In genomic region chr6:105733556-105734162, GRCh38 we compare ENCODE assay signal across 8 cellular contexts.
A peak's percentile ranks its signal among the peaks of the same experiment; 100 is the strongest.
DNase-seq lines count a peak whose midpoint lies in the region; ATAC-seq, FAIRE-seq and TF ChIP-seq lines count a peak whose summit lies in the region.

No MANE protein-coding gene starts in this region.

- no peaks in the 10 kb centered on the region for H3K36me3 Mint-ChIP-seq in activated CD8-positive, alpha-beta T cell treated with anti-CD3 and anti-CD28 coated beads for 36 hours (ENCODE audit: low read depth)
- peaks cover 5% of the 10 kb centered on the region for H3K36me3 Mint-ChIP-seq in activated CD8-positive, alpha-beta T cell treated with anti-CD3 and anti-CD28 coated beads, Interleukin-2, amount 10 ng/mL, durations not matched to agents 7 days and 5 days (ENCODE audit: low read depth)

- H3K4me3 ChIP-seq in endothelial cell of umbilical vein (replicated peaks in 1 of 3; ENCODE audit: insufficient read depth in 1 of 3, low read depth in 1 of 3, low read length in 3 of 3) = no peak overlapping the region
- H3K4me3 ChIP-seq in gastrocnemius medialis = no peak overlapping the region

- in situ Hi-C loops in gastrocnemius medialis (cut with MboI; ENCODE audit: low sequenced_read_pairs in 4 of 4) = loop anchor here in 3 of 4 donors (10.0 to 25.0 kb wide), 3 partner anchors 254 to 571 kb away; no protein-coding TSS in a partner anchor

- no peak for ATAC-seq in activated CD8-positive, alpha-beta T cell treated with anti-CD3 and anti-CD28 coated beads for 36 hours
- ATAC-seq in activated CD8-positive, alpha-beta T cell treated with anti-CD3 and anti-CD28 coated beads, Interleukin-2, amount 10 ng/mL, durations not matched to agents 7 days and 5 days = no peak
- no peak for ATAC-seq in gastrocnemius medialis

- CTCF ChIA-PET in activated CD8-positive, alpha-beta T cell treated with anti-CD3 and anti-CD28 coated beads for 36 hours (lab: Charles Lee) = interaction anchor here (0.7 to 1.9 kb wide), 8 partner anchors 9 to 490 kb away, joined by 3 to 8 read pairs (median 3); no protein-coding TSS in a partner anchor
- CTCF ChIA-PET in activated CD8-positive, alpha-beta T cell treated with anti-CD3 and anti-CD28 coated beads, Interleukin-2, amount 10 ng/mL, durations not matched to agents 7 days and 5 days (lab: Charles Lee) = interaction anchor here (1.1 to 1.9 kb wide), 4 partner anchors 11 to 490 kb away, joined by 3 to 11 read pairs (median 4); no protein-coding TSS in a partner anchor
- CTCF ChIA-PET in endothelial cell of umbilical vein (lab: Charles Lee) = interaction anchor here (1.0 to 2.5 kb wide), 3 partner anchors 11 to 567 kb away, joined by 4 to 26 read pairs (median 6); no protein-coding TSS in a partner anchor

- H3K9me1 ChIP-seq in endothelial cell of umbilical vein (replicated peaks; ENCODE audit: control insufficient read depth, extremely low read depth, insufficient read depth, low read length) = no peaks in the 10 kb centered on the region

- no peaks in the 10 kb centered on the region for H3K9me3 Mint-ChIP-seq in activated CD8-positive, alpha-beta T cell treated with anti-CD3 and anti-CD28 coated beads for 36 hours
- H3K9me3 Mint-ChIP-seq in activated CD8-positive, alpha-beta T cell treated with anti-CD3 and anti-CD28 coated beads, Interleukin-2, amount 10 ng/mL, durations not matched to agents 7 days and 5 days (ENCODE audit: insufficient read depth) = no peaks in the 10 kb centered on the region

- H3K36me3 ChIP-seq in endothelial cell of umbilical vein (ENCODE audit: control insufficient read depth in 2 of 2, extremely low read depth in 1 of 2, insufficient read depth in 2 of 2, low read length in 2 of 2) (no peaks in the 10 kb centered on the region), gastrocnemius medialis (no peaks in the 10 kb centered on the region)

- peaks cover 2% of the 10 kb centered on the region for H3K27me3 Mint-ChIP-seq in activated CD8-positive, alpha-beta T cell treated with anti-CD3 and anti-CD28 coated beads for 36 hours
- peaks cover 2% of the 10 kb centered on the region for H3K27me3 Mint-ChIP-seq in activated CD8-positive, alpha-beta T cell treated with anti-CD3 and anti-CD28 coated beads, Interleukin-2, amount 10 ng/mL, durations not matched to agents 7 days and 5 days (ENCODE audit: low read depth)

- no peak overlapping the region for H3K27ac ChIP-seq in endothelial cell of umbilical vein (ENCODE audit: insufficient read depth, low read depth, low read length)
- H3K27ac ChIP-seq in gastrocnemius medialis = no peak overlapping the region

- no peak overlapping the region for H2AFZ ChIP-seq in endothelial cell of umbilical vein (ENCODE audit: low read depth, low read length)

- DNase-seq in activated CD8-positive, alpha-beta T cell treated with anti-CD3 and anti-CD28 coated beads for 36 hours = no peak
- DNase-seq in activated CD8-positive, alpha-beta T cell treated with anti-CD3 and anti-CD28 coated beads, Interleukin-2, amount 10 ng/mL, durations not matched to agents 7 days and 5 days = no peak
- DNase-seq in NCI-H82 treated with DMSO at 0.1 percent for 48 hours (lab: John Stamatoyannopoulos, UW; ENCODE audit: unreplicated experiment) (peak; percentile 44), endothelial cell of umbilical vein (ENCODE audit: low read depth, low spot score) (peak; percentile 13), gastrocnemius medialis (no peak), GF-D8 (lab: John Stamatoyannopoulos, UW) (no peak)
- DNase-seq in activated CD4-positive, alpha-beta T cell treated with anti-CD3 and anti-CD28 coated beads for 48 hours = no peak
- DNase-seq in activated T-cell treated with anti-CD3 and anti-CD28 coated beads, Interleukin-2, amount 50 U/mL, for 48 hours = no peak

- no peaks in the 10 kb centered on the region for H3K4me1 ChIP-seq in endothelial cell of umbilical vein (ENCODE audit: control insufficient read depth, extremely low read depth, insufficient read depth, low read length)
- no peaks in the 10 kb centered on the region for H3K4me1 ChIP-seq in gastrocnemius medialis

- TF ChIP-seq POLR2A in endothelial cell of umbilical vein (IDR thresholded peaks at IDR 0.05; ENCODE audit: low read depth, low read length) = no peak
- no peak for TF ChIP-seq POLR2A in gastrocnemius medialis (IDR thresholded peaks at IDR 0.05)

- no peak overlapping the region for H3K9ac ChIP-seq in endothelial cell of umbilical vein (replicated peaks; ENCODE audit: extremely low read depth, insufficient read depth, low read length)

- peak; percentile 81 for TF ChIP-seq CTCF in activated CD8-positive, alpha-beta T cell treated with anti-CD3 and anti-CD28 coated beads for 36 hours (IDR thresholded peaks at IDR 0.05)
- TF ChIP-seq CTCF in endothelial cell of umbilical vein (IDR thresholded peaks at IDR 0.05; ENCODE audit: extremely low read depth in 1 of 2, insufficient read depth in 1 of 2, low read depth in 1 of 2, low read length in 2 of 2) (peak; percentile 36 to 44), gastrocnemius medialis (IDR thresholded peaks at IDR 0.05 in 4 of 5, conservative IDR thresholded peaks at IDR 0.05 in 1 of 5) (peak; percentile 44 to 64 (median 56))

- BruUV-seq in endothelial cell of umbilical vein (replicated peaks; lab: Mats Ljungman, UMichigan) = no TSS peak

- no peaks in the 10 kb centered on the region for H4K20me1 ChIP-seq in endothelial cell of umbilical vein (replicated peaks; ENCODE audit: control insufficient read depth, extremely low read depth, insufficient read depth, low read length)

- FAIRE-seq in endothelial cell of umbilical vein (lab: Jason Lieb, UNC) = peak; percentile 26

- H3K27me3 ChIP-seq in endothelial cell of umbilical vein (ENCODE audit: control insufficient read depth in 2 of 2, insufficient read depth in 2 of 2, low read length in 2 of 2) = peaks cover 0 to 3% of the 10 kb centered on the region in 2 experiments
- H3K27me3 ChIP-seq in gastrocnemius medialis = no peaks in the 10 kb centered on the region

- intact Hi-C loops in activated CD8-positive, alpha-beta T cell treated with anti-CD3 and anti-CD28 coated beads for 36 hours (cut with micrococcal nuclease) = loop anchor here (10.0 kb wide), 2 partner anchors 151 to 491 kb away; no protein-coding TSS in a partner anchor
- intact Hi-C loops in endothelial cell of umbilical vein (cut with micrococcal nuclease) = loop anchor here (1.0 to 10.0 kb wide), 4 partner anchors 249 to 568 kb away; partner anchors contain the start of gene PRDM1
- intact Hi-C loops in gastrocnemius medialis (cut with DNase I; ENCODE audit: low total_unique reads) = loop anchor here (1.0 to 10.0 kb wide), 4 partner anchors 259 to 571 kb away; partner anchors contain the start of gene PRDM1

- no peak overlapping the region for H3K27ac Mint-ChIP-seq in activated CD8-positive, alpha-beta T cell treated with anti-CD3 and anti-CD28 coated beads for 36 hours
- H3K27ac Mint-ChIP-seq in activated CD8-positive, alpha-beta T cell treated with anti-CD3 and anti-CD28 coated beads, Interleukin-2, amount 10 ng/mL, durations not matched to agents 7 days and 5 days = no peak overlapping the region

- peaks cover 2% of the 10 kb centered on the region for H3K4me1 Mint-ChIP-seq in activated CD8-positive, alpha-beta T cell treated with anti-CD3 and anti-CD28 coated beads for 36 hours (ENCODE audit: low read depth)
- H3K4me1 Mint-ChIP-seq in activated CD8-positive, alpha-beta T cell treated with anti-CD3 and anti-CD28 coated beads, Interleukin-2, amount 10 ng/mL, durations not matched to agents 7 days and 5 days (ENCODE audit: low read depth) = peaks cover 16% of the 10 kb centered on the region

- no peak overlapping the region for H3K4me2 ChIP-seq in endothelial cell of umbilical vein (ENCODE audit: insufficient read depth, low read length)

- dilution Hi-C loops in endothelial cell of umbilical vein (cut with MboI; ENCODE audit: extremely low pct_ligation_motif_present, low sequenced_read_pairs) = no loop called here

- H3K4me3 Mint-ChIP-seq in activated CD8-positive, alpha-beta T cell treated with anti-CD3 and anti-CD28 coated beads for 36 hours = no peak overlapping the region
- H3K4me3 Mint-ChIP-seq in activated CD8-positive, alpha-beta T cell treated with anti-CD3 and anti-CD28 coated beads, Interleukin-2, amount 10 ng/mL, durations not matched to agents 7 days and 5 days = no peak overlapping the region

- H3K9me3 ChIP-seq in endothelial cell of umbilical vein (replicated peaks; ENCODE audit: control insufficient read depth, insufficient read depth, low read length) (no peaks in the 10 kb centered on the region), gastrocnemius medialis (no peaks in the 10 kb centered on the region)

- H3K79me2 ChIP-seq in endothelial cell of umbilical vein (ENCODE audit: control insufficient read depth, insufficient read depth, low read length) = no peaks in the 10 kb centered on the region

- POLR2A ChIA-PET in activated CD8-positive, alpha-beta T cell treated with anti-CD3 and anti-CD28 coated beads for 36 hours (lab: Charles Lee) = no interaction called here
- POLR2A ChIA-PET in activated CD8-positive, alpha-beta T cell treated with anti-CD3 and anti-CD28 coated beads, Interleukin-2, amount 10 ng/mL, durations not matched to agents 7 days and 5 days (lab: Charles Lee) = no interaction called here
- POLR2A ChIA-PET in endothelial cell of umbilical vein (lab: Charles Lee) = no interaction called here

TF ChIP-seq in endothelial cell of umbilical vein, 7 proteins besides CTCF, POLR2A, EP300 and RAD21:
- TF ChIP-seq JUN (IDR thresholded peaks at IDR 0.05; ENCODE audit: borderline replicate concordance, insufficient read depth, insufficient read length, low read depth) = no peak
- TF ChIP-seq FOS (IDR thresholded peaks at IDR 0.05; ENCODE audit: borderline replicate concordance, insufficient read depth, low read length) = no peak
- no peak for TF ChIP-seq MAX (IDR thresholded peaks at IDR 0.05; ENCODE audit: insufficient read depth, insufficient read length)
- no peak for TF ChIP-seq GATA2 (IDR thresholded peaks at IDR 0.05; ENCODE audit: insufficient read depth, insufficient read length, low read depth, low read length)
- TF ChIP-seq POLR2AphosphoS5 (IDR thresholded peaks at IDR 0.05; ENCODE audit: insufficient read depth, low read depth, low read length) = no peak
- TF ChIP-seq EZH2 (IDR thresholded peaks at IDR 0.05; ENCODE audit: borderline replicate concordance, low read depth, low read length, severe bottlenecking) = no peak
- TF ChIP-seq MYC (IDR thresholded peaks at IDR 0.05; ENCODE audit: low read depth, low read length) = no peak

Comparison
In these comparisons a context has a peak if more than half of its experiments do, and no peak if none do; other contexts are left out.
1. DNase-seq: peak in NCI-H82 treated with DMSO at 0.1 percent for 48 hours (single experiment) and endothelial cell of umbilical vein (single experiment); none in activated CD8-positive, alpha-beta T cell treated with anti-CD3 and anti-CD28 coated beads for 36 hours (single experiment), activated CD8-positive, alpha-beta T cell treated with anti-CD3 and anti-CD28 coated beads, Interleukin-2, amount 10 ng/mL, durations not matched to agents 7 days and 5 days (single experiment), gastrocnemius medialis (0 of 2), GF-D8 (single experiment), activated CD4-positive, alpha-beta T cell treated with anti-CD3 and anti-CD28 coated beads for 48 hours (single experiment) and activated T-cell treated with anti-CD3 and anti-CD28 coated beads, Interleukin-2, amount 50 U/mL, for 48 hours (0 of 2).
2. Peak in every context shown above with its lines, with median percentiles within 50 percentile points of each other: CTCF ChIP-seq.